Comparison of ENCODE assay signal across 22 cellular contexts in genomic region chr2:25226827-25227226, GRCh38. TPM values are rescaled to one million over a fixed set of nuclear protein-coding genes. Genes with fewer than 3 reads are reported as not detected.
DNase-seq lines count a peak whose midpoint lies in the region; ATAC-seq, FAIRE-seq and TF ChIP-seq lines count a peak whose summit lies in the region.
"Had no signal": no experiment of that assay in that cellular context is flagged by ENCODE, and none has a peak within 500 bp of the region (broad histone marks: within the 10 kb centered on the region; RNA-seq: fewer than 3 reads in every experiment).

No MANE protein-coding gene starts in this region.

- ATAC-seq in GM19035 (IDR thresholded peaks at IDR 0.05; ENCODE audit: unreplicated experiment) (peak; percentile 12), HG03159 (IDR thresholded peaks at IDR 0.05; ENCODE audit: unreplicated experiment) (peak; percentile 9)
- ATAC-seq: CD8-positive, alpha-beta T cell; T-helper 17 cell had no signal

- peaks cover 4% of the 10 kb centered on the region for H3K36me3 Mint-ChIP-seq in activated CD4-positive, alpha-beta memory T cell treated with anti-CD3 and anti-CD28 coated beads for 36 hours
- no peaks in the 10 kb centered on the region for H3K36me3 Mint-ChIP-seq in activated CD4-positive, alpha-beta memory T cell treated with anti-CD3 and anti-CD28 coated beads, Interleukin-2, amount 10 ng/mL, durations not matched to agents 7 days and 5 days (ENCODE audit: low read depth)
- H3K36me3 Mint-ChIP-seq in activated T-helper 2 cell treated with anti-CD3 and anti-CD28 coated beads, Interferon-gamma antibody, Interleukin-2, Interleukin-4, amounts not matched to agents 10 μg/mL and 5 μg/mL and 100 μg/mL, durations not matched to agents 14 hours and 24 hours and 36 hours (ENCODE audit: low read depth), result peaks cover 8% of the 10 kb centered on the region

- H3K4me1 ChIP-seq in osteoblast (ENCODE audit: insufficient read depth, low read length), result peaks cover 16% of the 10 kb centered on the region

- no peak overlapping the region for H2AFZ ChIP-seq in osteoblast (ENCODE audit: low read length)
- H2AFZ ChIP-seq: GM23338 had no signal

- H3K27ac Mint-ChIP-seq in activated CD4-positive, alpha-beta memory T cell treated with anti-CD3 and anti-CD28 coated beads for 36 hours, result peak overlapping the region; percentile 8
- H3K27ac Mint-ChIP-seq in activated CD4-positive, alpha-beta memory T cell treated with anti-CD3 and anti-CD28 coated beads, Interleukin-2, amount 10 ng/mL, durations not matched to agents 7 days and 5 days, result no peak overlapping the region
- H3K27ac Mint-ChIP-seq in activated T-helper 2 cell treated with anti-CD3 and anti-CD28 coated beads, Interferon-gamma antibody, Interleukin-2, Interleukin-4, amounts not matched to agents 10 μg/mL and 5 μg/mL and 100 μg/mL, durations not matched to agents 14 hours and 24 hours and 36 hours, result no peak overlapping the region
- H3K27ac Mint-ChIP-seq: CD8-positive, alpha-beta T cell; GM23338; T-helper 17 cell had no signal

- H3K4me3 Mint-ChIP-seq in activated CD4-positive, alpha-beta memory T cell treated with anti-CD3 and anti-CD28 coated beads for 36 hours, result no peak overlapping the region
- H3K4me3 Mint-ChIP-seq in activated CD4-positive, alpha-beta memory T cell treated with anti-CD3 and anti-CD28 coated beads, Interleukin-2, amount 10 ng/mL, durations not matched to agents 7 days and 5 days, result no peak overlapping the region
- no peak overlapping the region for H3K4me3 Mint-ChIP-seq in activated T-helper 2 cell treated with anti-CD3 and anti-CD28 coated beads, Interferon-gamma antibody, Interleukin-2, Interleukin-4, amounts not matched to agents 10 μg/mL and 5 μg/mL and 100 μg/mL, durations not matched to agents 14 hours and 24 hours and 36 hours (ENCODE audit: low read depth)
- H3K4me3 Mint-ChIP-seq: CD8-positive, alpha-beta T cell; GM23338; T-helper 17 cell had no signal

- no peak overlapping the region for H3K27ac ChIP-seq in osteoblast (ENCODE audit: low read depth, low read length)
- H3K27ac ChIP-seq: 22Rv1 had no signal

- TF ChIP-seq CTCF in osteoblast (IDR thresholded peaks at IDR 0.05; ENCODE audit: extremely low read depth, low read depth, low read length), result no peak

- no peak for DNase-seq in activated CD4-positive, alpha-beta memory T cell treated with anti-CD3 and anti-CD28 coated beads for 36 hours
- DNase-seq in activated CD4-positive, alpha-beta memory T cell treated with anti-CD3 and anti-CD28 coated beads, Interleukin-2, amount 10 ng/mL, durations not matched to agents 7 days and 5 days, result no peak
- DNase-seq in osteoblast (ENCODE audit: insufficient read length, low spot score, missing footprints) (peak; percentile 22), H54 (ENCODE audit: insufficient read length, low spot score) (no peak), frontal cortex (ENCODE audit: low spot score in 2 of 2) (no peak)
- DNase-seq in activated T-helper 2 cell treated with anti-CD3 and anti-CD28 coated beads, Interferon-gamma antibody, Interleukin-2, Interleukin-4, amounts not matched to agents 10 μg/mL and 5 μg/mL and 100 μg/mL, durations not matched to agents 14 hours and 24 hours and 36 hours (ENCODE audit: low spot score), result no peak
- DNase-seq: BE2C; CD8-positive, alpha-beta T cell; NCI-H1092 treated with DMSO at 0.1 percent for 48 hours; NCI-H2107; NCI-H226; NCI-H526; SIG-M5; T-helper 17 cell had no signal

- intact Hi-C loops in activated CD4-positive, alpha-beta memory T cell treated with anti-CD3 and anti-CD28 coated beads for 36 hours (cut with micrococcal nuclease), result loop anchor here (1.0 kb wide), 1 partner anchor 95 kb away; no protein-coding TSS in a partner anchor
- intact Hi-C loops in activated T-helper 2 cell treated with anti-CD3 and anti-CD28 coated beads, Interferon-gamma antibody, Interleukin-2, Interleukin-4, amounts not matched to agents 10 μg/mL and 5 μg/mL and 100 μg/mL, durations not matched to agents 14 hours and 24 hours and 36 hours (cut with micrococcal nuclease), result no loop called here

- peaks cover 9% of the 10 kb centered on the region for H3K4me1 Mint-ChIP-seq in activated CD4-positive, alpha-beta memory T cell treated with anti-CD3 and anti-CD28 coated beads for 36 hours (ENCODE audit: low read depth)
- peaks cover 18% of the 10 kb centered on the region for H3K4me1 Mint-ChIP-seq in activated CD4-positive, alpha-beta memory T cell treated with anti-CD3 and anti-CD28 coated beads, Interleukin-2, amount 10 ng/mL, durations not matched to agents 7 days and 5 days
- peaks cover 16% of the 10 kb centered on the region for H3K4me1 Mint-ChIP-seq in activated T-helper 2 cell treated with anti-CD3 and anti-CD28 coated beads, Interferon-gamma antibody, Interleukin-2, Interleukin-4, amounts not matched to agents 10 μg/mL and 5 μg/mL and 100 μg/mL, durations not matched to agents 14 hours and 24 hours and 36 hours (ENCODE audit: low read depth)

- CTCF ChIA-PET in activated CD4-positive, alpha-beta memory T cell treated with anti-CD3 and anti-CD28 coated beads for 36 hours (lab: Charles Lee), result interaction anchor here (1.8 to 3.5 kb wide), 2 partner anchors 16 to 31 kb away, joined by 5 to 9 read pairs; no protein-coding TSS in a partner anchor
- CTCF ChIA-PET in activated CD4-positive, alpha-beta memory T cell treated with anti-CD3 and anti-CD28 coated beads, Interleukin-2, amount 10 ng/mL, durations not matched to agents 7 days and 5 days (lab: Charles Lee), result no interaction called here

- POLR2A ChIA-PET in activated CD4-positive, alpha-beta memory T cell treated with anti-CD3 and anti-CD28 coated beads for 36 hours (lab: Charles Lee), result interaction anchor here (0.9 kb wide), 1 partner anchor 14 kb away, joined by 3 read pairs; no protein-coding TSS in a partner anchor
- POLR2A ChIA-PET in activated CD4-positive, alpha-beta memory T cell treated with anti-CD3 and anti-CD28 coated beads, Interleukin-2, amount 10 ng/mL, durations not matched to agents 7 days and 5 days (lab: Charles Lee), result no interaction called here

- no peaks in the 10 kb centered on the region for H3K79me2 ChIP-seq in osteoblast (ENCODE audit: insufficient read depth, low read length)

- FAIRE-seq in H54 (lab: Jason Lieb, UNC) (no peak), frontal cortex (lab: Jason Lieb, UNC) (no peak)

- no peaks in the 10 kb centered on the region for H3K36me3 ChIP-seq in osteoblast (ENCODE audit: insufficient read depth, low read length)
- H3K36me3 ChIP-seq: BE2C had no signal

- no peak overlapping the region for H3K4me3 ChIP-seq in osteoblast (ENCODE audit: insufficient read depth, low read length)
- H3K4me3 ChIP-seq: GM23338 had no signal

- H3K4me2 ChIP-seq in osteoblast (ENCODE audit: insufficient read depth, low read length), result no peak overlapping the region
- H3K4me2 ChIP-seq: GM23338 had no signal

- H3K27me3 Mint-ChIP-seq in activated CD4-positive, alpha-beta memory T cell treated with anti-CD3 and anti-CD28 coated beads for 36 hours, result no peaks in the 10 kb centered on the region
- H3K27me3 Mint-ChIP-seq in activated CD4-positive, alpha-beta memory T cell treated with anti-CD3 and anti-CD28 coated beads, Interleukin-2, amount 10 ng/mL, durations not matched to agents 7 days and 5 days, result no peaks in the 10 kb centered on the region
- no peaks in the 10 kb centered on the region for H3K27me3 Mint-ChIP-seq in activated T-helper 2 cell treated with anti-CD3 and anti-CD28 coated beads, Interferon-gamma antibody, Interleukin-2, Interleukin-4, amounts not matched to agents 10 μg/mL and 5 μg/mL and 100 μg/mL, durations not matched to agents 14 hours and 24 hours and 36 hours (ENCODE audit: low read depth)
- H3K27me3 Mint-ChIP-seq: T-helper 17 cell had no signal

- no peaks in the 10 kb centered on the region for H3K9me3 ChIP-seq in osteoblast (ENCODE audit: low read depth, low read length)
- H3K9me3 ChIP-seq: BE2C had no signal

- no peaks in the 10 kb centered on the region for H4K20me1 ChIP-seq in osteoblast (ENCODE audit: insufficient read depth, low read length)

- H3K9me3 Mint-ChIP-seq in activated CD4-positive, alpha-beta memory T cell treated with anti-CD3 and anti-CD28 coated beads for 36 hours, result no peaks in the 10 kb centered on the region
- no peaks in the 10 kb centered on the region for H3K9me3 Mint-ChIP-seq in activated CD4-positive, alpha-beta memory T cell treated with anti-CD3 and anti-CD28 coated beads, Interleukin-2, amount 10 ng/mL, durations not matched to agents 7 days and 5 days
- no peaks in the 10 kb centered on the region for H3K9me3 Mint-ChIP-seq in activated T-helper 2 cell treated with anti-CD3 and anti-CD28 coated beads, Interferon-gamma antibody, Interleukin-2, Interleukin-4, amounts not matched to agents 10 μg/mL and 5 μg/mL and 100 μg/mL, durations not matched to agents 14 hours and 24 hours and 36 hours
- H3K9me3 Mint-ChIP-seq: CD8-positive, alpha-beta T cell; GM23338 had no signal

- H3K27me3 ChIP-seq in osteoblast (ENCODE audit: insufficient read depth, low read length), result no peaks in the 10 kb centered on the region
- H3K27me3 ChIP-seq: BE2C had no signal

- TF ChIP-seq POLR2A in H54 (IDR thresholded peaks at IDR 0.05; ENCODE audit: low read depth, low read length), result no peak

RNA-seq across cellular contexts. Expression of gene POMC, which starts 58.4 kb away (rescaled TPM):
- 1 to 10 TPM; 3.8 to 4.2 TPM for total RNA-seq in activated CD4-positive, alpha-beta memory T cell treated with anti-CD3 and anti-CD28 coated beads for 36 hours
- total RNA-seq in activated CD4-positive, alpha-beta memory T cell treated with anti-CD3 and anti-CD28 coated beads, Interleukin-2, amount 10 ng/mL, durations not matched to agents 7 days and 5 days, result 1 to 10 TPM; 2.7 to 3.0 TPM
- 0.59 and 2.2 TPM in 2 replicates for total RNA-seq in osteoblast
- total RNA-seq in activated T-helper 2 cell treated with anti-CD3 and anti-CD28 coated beads, Interferon-gamma antibody, Interleukin-2, Interleukin-4, amounts not matched to agents 10 μg/mL and 5 μg/mL and 100 μg/mL, durations not matched to agents 14 hours and 24 hours and 36 hours, result 5.8 and 6.7 TPM in 2 replicates
- total RNA-seq in frontal cortex, result 1.2 TPM
- total RNA-seq: G401, HT1080, IMR-90, OCI-LY7 had no signal
